In genomic region chr2:69114534-69114933, GRCh38 we compare ENCODE assay signal across 24 cellular contexts.
"Had no signal": no experiment of that assay in that cellular context is flagged by ENCODE, and none has a peak within 500 bp of the region (broad histone marks: within the 10 kb centered on the region; RNA-seq: fewer than 3 reads in every experiment).

No MANE protein-coding gene starts in this region.

- H3K4me1 Mint-ChIP-seq: endodermal cell; stimulated activated naive B cell treated with anti-CD40 and anti-IgM and Interleukin-4, amounts not matched to agents 10 μg/mL and 1 μg/mL and 100 μg/mL, for 72 hours had no signal

- H3K27ac Mint-ChIP-seq: activated naive CD8-positive, alpha-beta T cell; endodermal cell; nephron; stimulated activated naive B cell treated with anti-CD40 and anti-IgM and Interleukin-4, amounts not matched to agents 10 μg/mL and 1 μg/mL and 100 μg/mL, for 72 hours had no signal

- H3K27me3 ChIP-seq: foreskin keratinocyte, ovary, stomach, tibial nerve had no signal

- H3K27me3 Mint-ChIP-seq: activated naive CD8-positive, alpha-beta T cell; brain; stimulated activated naive B cell treated with anti-CD40 and anti-IgM and Interleukin-4, amounts not matched to agents 10 μg/mL and 1 μg/mL and 100 μg/mL, for 72 hours had no signal

- H3K4me3 Mint-ChIP-seq: activated naive CD8-positive, alpha-beta T cell; brain; endodermal cell; nephron; stimulated activated naive B cell treated with anti-CD40 and anti-IgM and Interleukin-4, amounts not matched to agents 10 μg/mL and 1 μg/mL and 100 μg/mL, for 72 hours had no signal

- H3K9me3 ChIP-seq: ovary, prostate gland, stomach, tibial nerve had no signal

- H3K9me3 Mint-ChIP-seq: brain; endodermal cell; nephron; stimulated activated naive B cell treated with anti-CD40 and anti-IgM and Interleukin-4, amounts not matched to agents 10 μg/mL and 1 μg/mL and 100 μg/mL, for 72 hours had no signal

- H3K36me3 Mint-ChIP-seq: activated naive CD8-positive, alpha-beta T cell; stimulated activated naive B cell treated with anti-CD40 and anti-IgM and Interleukin-4, amounts not matched to agents 10 μg/mL and 1 μg/mL and 100 μg/mL, for 72 hours had no signal

- DNase-seq: activated CD4-positive, alpha-beta T cell treated with anti-CD3 and anti-CD28 coated beads for 4 hours; activated CD4-positive, alpha-beta T cell treated with anti-CD3 and anti-CD28 coated beads, Interleukin-2, amount 50 U/mL, for 4 hours; activated effector memory CD4-positive, alpha-beta T cell treated with Interleukin-2 at 50 U/mL for 16 hours; activated naive CD4-positive, alpha-beta T cell treated with Interleukin-2 at 50 U/mL for 16 hours; anterior cingulate cortex; endodermal cell; foreskin keratinocyte; left cardiac atrium; left ventricle myocardium superior; ovary; retina; small intestine; stimulated activated CD4-positive, alpha-beta T cell treated with anti-CD3 and anti-CD28 coated beads, Interleukin-1b, Interleukin-23, amount 100 ng/mL, for 48 hours; stimulated activated CD4-positive, alpha-beta T cell treated with anti-CD3 and anti-CD28 coated beads, Interleukin-4, amount 100 ng/mL, for 4 hours; stimulated activated CD8-positive, alpha-beta memory T cell treated with anti-CD3 and anti-CD28 coated beads, Interleukin-4, amount 100 ng/mL, for 48 hours; stimulated activated naive B cell treated with anti-CD40 and anti-IgM and Interleukin-4, amounts not matched to agents 10 μg/mL and 1 μg/mL and 100 μg/mL, for 72 hours; stomach had no signal

- H3K27ac ChIP-seq: foreskin keratinocyte, ovary, prostate gland, stomach, tibial nerve had no signal

- H3K4me1 ChIP-seq: prostate gland had no signal

- H3K36me3 ChIP-seq: ovary, prostate gland, stomach, tibial nerve had no signal

- ATAC-seq: esophagus mucosa; foreskin keratinocyte; left cardiac atrium; left ventricle myocardium superior; sciatic nerve; stimulated activated naive B cell treated with anti-CD40 and anti-IgM and Interleukin-4, amounts not matched to agents 10 μg/mL and 1 μg/mL and 100 μg/mL, for 72 hours had no signal

- H3K4me3 ChIP-seq: ovary, prostate gland, stomach, tibial nerve had no signal
